ENCODE assay signal across 22 cellular contexts in genomic region chr3:50483374-50483773, GRCh38. TPM values are rescaled to one million over a fixed set of nuclear protein-coding genes. Genes with fewer than 3 reads are reported as not detected.
"Had no signal": no experiment of that assay in that cellular context is flagged by ENCODE, and none has a peak within 500 bp of the region (broad histone marks: within the 10 kb centered on the region; RNA-seq: fewer than 3 reads in every experiment).

No MANE protein-coding gene starts in this region.

- H3K36me3 Mint-ChIP-seq: activated naive CD4-positive, alpha-beta T cell treated with anti-CD3 and anti-CD28 coated beads, Interleukin-2, amount 10 ng/mL, durations not matched to agents 7 days and 5 days; natural killer cell; stimulated activated effector memory CD8-positive, alpha-beta T cell treated with anti-CD3 and anti-CD28 coated beads, Interleukin-12 subunit alpha, Interleukin-12 subunit beta, amount 100 ng/mL, for 72 hours had no signal

- ATAC-seq: foreskin keratinocyte, left lobe of liver, natural killer cell had no signal

- DNase-seq: activated CD4-positive, alpha-beta T cell treated with anti-CD3 and anti-CD28 coated beads for 1 hour; activated CD8-positive, alpha-beta memory T cell treated with anti-CD3 and anti-CD28 coated beads for 24 hours; activated CD8-positive, alpha-beta memory T cell treated with anti-CD3 and anti-CD28 coated beads, Interleukin-2, amount 50 U/mL, for 48 hours; activated effector memory CD4-positive, alpha-beta T cell treated with Interleukin-2 at 50 U/mL for 16 hours; activated naive CD4-positive, alpha-beta T cell treated with anti-CD3 and anti-CD28 coated beads, Interleukin-2, amount 10 ng/mL, durations not matched to agents 7 days and 5 days; activated T-cell treated with anti-CD3 and anti-CD28 coated beads, Interleukin-2, amount 50 U/mL, for 48 hours; aorta; brain microvascular endothelial cell; central memory CD4-positive, alpha-beta T cell; foreskin keratinocyte; glutamatergic neuron; natural killer cell; pancreas; sigmoid colon; stimulated activated CD4-positive, alpha-beta T cell treated with anti-CD3 and anti-CD28 coated beads, Interleukin-4, amount 100 ng/mL, for 24 hours; stomach; trophoblast cell; WERI-Rb-1 had no signal

- H3K9me3 Mint-ChIP-seq: activated naive CD4-positive, alpha-beta T cell treated with anti-CD3 and anti-CD28 coated beads, Interleukin-2, amount 10 ng/mL, durations not matched to agents 7 days and 5 days; natural killer cell; stimulated activated effector memory CD8-positive, alpha-beta T cell treated with anti-CD3 and anti-CD28 coated beads, Interleukin-12 subunit alpha, Interleukin-12 subunit beta, amount 100 ng/mL, for 72 hours had no signal

- H3K4me3 Mint-ChIP-seq: activated naive CD4-positive, alpha-beta T cell treated with anti-CD3 and anti-CD28 coated beads, Interleukin-2, amount 10 ng/mL, durations not matched to agents 7 days and 5 days; natural killer cell; stimulated activated effector memory CD8-positive, alpha-beta T cell treated with anti-CD3 and anti-CD28 coated beads, Interleukin-12 subunit alpha, Interleukin-12 subunit beta, amount 100 ng/mL, for 72 hours had no signal

- H3K27ac Mint-ChIP-seq: activated naive CD4-positive, alpha-beta T cell treated with anti-CD3 and anti-CD28 coated beads, Interleukin-2, amount 10 ng/mL, durations not matched to agents 7 days and 5 days; natural killer cell had no signal

RNA-seq across cellular contexts. Expression of gene CACNA2D2, which starts 20.1 kb away (rescaled TPM):
- total RNA-seq: epithelial cell of proximal tubule, fibroblast of lung had no signal
